13 cellular contexts compared by ENCODE assay signal in the genomic region with DNA sequence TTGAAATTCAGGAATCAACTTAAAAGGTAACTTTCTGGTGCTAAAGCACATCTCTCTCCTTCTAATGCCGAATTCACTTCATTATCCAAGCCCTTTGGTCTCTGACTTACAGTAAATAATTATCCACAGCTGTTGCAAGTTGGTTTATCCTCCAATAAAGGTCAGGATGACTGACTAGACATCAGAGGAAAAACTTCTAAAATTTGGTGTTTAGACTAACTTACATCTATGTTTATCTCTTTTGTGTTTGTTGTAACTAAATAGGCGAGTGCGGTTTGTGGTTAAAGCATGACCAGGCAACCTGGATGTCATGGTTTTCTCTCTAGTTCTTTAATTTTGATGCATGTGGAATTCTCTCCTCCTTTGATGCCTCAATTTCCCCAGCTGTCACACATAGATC.
"Had no signal": no experiment of that assay in that cellular context is flagged by ENCODE, and none has a peak within 500 bp of the region (broad histone marks: within the 10 kb centered on the region; RNA-seq: fewer than 3 reads in every experiment).

No MANE protein-coding gene starts in this region.

- ATAC-seq: gastroesophageal sphincter; stimulated activated memory B cell treated with anti-CD40 and anti-IgM and Interleukin-4, amounts not matched to agents 10 μg/mL and 1 μg/mL and 100 μg/mL, for 72 hours had no signal

- H3K4me1 Mint-ChIP-seq: activated naive CD4-positive, alpha-beta T cell treated with anti-CD3 and anti-CD28 coated beads, Interleukin-2, amount 50 U/mL, for 24 hours; endodermal cell; stimulated activated memory B cell treated with anti-CD40 and anti-IgM and Interleukin-4, amounts not matched to agents 10 μg/mL and 1 μg/mL and 100 μg/mL, for 72 hours had no signal

- H3K27me3 Mint-ChIP-seq: activated naive CD4-positive, alpha-beta T cell treated with anti-CD3 and anti-CD28 coated beads, Interleukin-2, amount 50 U/mL, for 24 hours; stimulated activated memory B cell treated with anti-CD40 and anti-IgM and Interleukin-4, amounts not matched to agents 10 μg/mL and 1 μg/mL and 100 μg/mL, for 72 hours had no signal

- H3K36me3 Mint-ChIP-seq: activated naive CD4-positive, alpha-beta T cell treated with anti-CD3 and anti-CD28 coated beads, Interleukin-2, amount 50 U/mL, for 24 hours; stimulated activated memory B cell treated with anti-CD40 and anti-IgM and Interleukin-4, amounts not matched to agents 10 μg/mL and 1 μg/mL and 100 μg/mL, for 72 hours had no signal

- H3K4me3 Mint-ChIP-seq: activated naive CD4-positive, alpha-beta T cell treated with anti-CD3 and anti-CD28 coated beads, Interleukin-2, amount 50 U/mL, for 24 hours; endodermal cell; stimulated activated memory B cell treated with anti-CD40 and anti-IgM and Interleukin-4, amounts not matched to agents 10 μg/mL and 1 μg/mL and 100 μg/mL, for 72 hours had no signal

- H3K4me3 ChIP-seq: gastroesophageal sphincter, right atrium auricular region, spleen, tibial nerve had no signal

- H3K27ac Mint-ChIP-seq: activated naive CD4-positive, alpha-beta T cell treated with anti-CD3 and anti-CD28 coated beads, Interleukin-2, amount 50 U/mL, for 24 hours; endodermal cell; stimulated activated memory B cell treated with anti-CD40 and anti-IgM and Interleukin-4, amounts not matched to agents 10 μg/mL and 1 μg/mL and 100 μg/mL, for 72 hours had no signal

- H3K9me3 Mint-ChIP-seq: endodermal cell had no signal

- DNase-seq: activated CD4-positive, alpha-beta T cell treated with anti-CD3 and anti-CD28 coated beads, Interleukin-2, amount 50 U/mL, for 1 hour; amniotic stem cell; brain microvascular endothelial cell; cerebellar nuclear complex; endodermal cell; hippocampal formation; spleen; stimulated activated CD4-positive, alpha-beta T cell treated with anti-CD3 and anti-CD28 coated beads, Interleukin-1b, Interleukin-23, amount 100 ng/mL, for 48 hours had no signal
